Comparison of ENCODE assay signal across 9 cellular contexts in the genomic region with DNA sequence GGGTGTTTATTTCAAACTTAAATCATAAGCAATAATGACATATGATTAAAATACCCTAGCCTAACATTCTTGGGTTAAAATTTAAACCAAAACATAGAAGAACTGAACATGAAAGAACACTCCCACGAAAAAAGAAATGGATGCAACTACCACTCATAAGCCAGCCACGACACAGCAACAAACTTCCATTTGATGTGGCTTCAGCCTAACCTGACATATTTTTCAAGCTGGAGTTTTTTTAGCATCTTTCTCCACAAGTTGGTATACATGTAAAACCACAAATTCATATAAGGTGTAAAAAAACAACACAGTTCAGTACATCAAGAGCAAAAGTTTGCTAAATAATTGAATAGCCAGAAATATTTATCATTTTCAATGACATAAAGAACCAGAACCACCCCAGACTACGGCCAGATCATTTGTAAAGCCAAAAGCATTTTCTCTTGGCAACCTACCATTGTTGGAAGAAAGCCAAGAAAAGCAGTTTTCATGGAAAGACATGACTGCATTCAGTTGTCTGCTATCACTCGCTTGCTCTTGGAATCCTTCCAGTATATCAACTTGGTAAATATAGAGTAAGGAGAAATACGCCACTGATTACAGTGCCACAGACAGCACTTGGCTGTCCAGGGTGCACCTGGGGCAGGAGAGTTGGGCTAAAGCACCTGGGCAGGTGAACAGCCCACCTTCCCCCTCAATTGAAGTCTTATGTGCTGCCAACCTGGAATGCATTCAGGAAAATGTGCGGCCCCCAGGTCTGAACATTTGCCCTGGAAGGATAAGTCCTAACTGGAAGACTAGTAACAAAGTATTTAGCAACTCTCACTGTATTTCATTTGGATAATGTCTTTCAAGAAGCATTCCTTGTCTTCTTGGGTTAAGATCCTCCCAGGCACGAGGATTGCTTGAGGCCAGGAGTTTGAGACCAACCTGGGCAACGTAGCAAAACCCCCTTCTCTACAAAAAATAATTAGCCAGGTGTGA.
A peak's percentile ranks its signal among the peaks of the same experiment; 100 is the strongest.
DNase-seq lines count a peak whose midpoint lies in the region; ATAC-seq and TF ChIP-seq lines count a peak whose summit lies in the region.
"Had no signal": no experiment of that assay in that cellular context is flagged by ENCODE, and none has a peak within 500 bp of the region (broad histone marks: within the 10 kb centered on the region; RNA-seq: fewer than 3 reads in every experiment).

No MANE protein-coding gene starts in this region.

- peaks cover 15 to 24% of the 10 kb centered on the region in 2 donors for H3K4me1 ChIP-seq in breast epithelium
- peaks cover 82% of the 10 kb centered on the region for H3K4me1 ChIP-seq in lower lobe of right lung

- no peaks in the 10 kb centered on the region for H3K9me3 ChIP-seq in breast epithelium
- H3K9me3 ChIP-seq in lower lobe of right lung: no peaks in the 10 kb centered on the region

- peak; percentile 79 for DNase-seq in Daoy (ENCODE audit: low read depth)
- DNase-seq in NCI-H2196 treated with DMSO at 0.1 percent for 48 hours (lab: John Stamatoyannopoulos, UW; ENCODE audit: unreplicated experiment): peak; percentile 76
- DNase-seq in breast epithelium (ENCODE audit: low spot score in 2 of 2): no peak
- DNase-seq in lower lobe of right lung: no peak
- no peak for DNase-seq in mesenteric fat pad (ENCODE audit: low spot score)

- TF ChIP-seq CTCF in breast epithelium (IDR thresholded peaks at IDR 0.05): no peak
- TF ChIP-seq CTCF in lower lobe of right lung (IDR thresholded peaks at IDR 0.05): no peak

- intact Hi-C loops in breast epithelium (cut with DNase I; ENCODE audit: low total_unique reads) (no loop called here), lower lobe of right lung (cut with DNase I) (no loop called here)

- no peaks in the 10 kb centered on the region for H3K27me3 ChIP-seq in breast epithelium
- H3K27me3 ChIP-seq in lower lobe of right lung (ENCODE audit: low read depth): no peaks in the 10 kb centered on the region

- no peaks in the 10 kb centered on the region for H3K36me3 ChIP-seq in breast epithelium
- no peaks in the 10 kb centered on the region for H3K36me3 ChIP-seq in lower lobe of right lung

- no peak for TF ChIP-seq POLR2A in breast epithelium (IDR thresholded peaks at IDR 0.05)

- H3K27ac ChIP-seq in breast epithelium (peak overlapping the region; percentile 21 to 64), lower lobe of right lung (no peak overlapping the region)

- ATAC-seq in lower lobe of right lung (peak; percentile 32 to 52), HG03039 (IDR thresholded peaks at IDR 0.05; ENCODE audit: unreplicated experiment) (no peak), HG03378 (IDR thresholded peaks at IDR 0.05; ENCODE audit: unreplicated experiment) (no peak), GM21360 (IDR thresholded peaks at IDR 0.05; ENCODE audit: unreplicated experiment) (no peak)

- peak overlapping the region in 1 of 3 donors; percentile 29 for H3K4me3 ChIP-seq in breast epithelium
- no peak overlapping the region for H3K4me3 ChIP-seq in lower lobe of right lung
- H3K4me3 ChIP-seq: lung had no signal

Comparison
In these comparisons a context has a peak if more than half of its experiments do, and no peak if none do; other contexts are left out.
1. DNase-seq: peak in Daoy (single experiment) and NCI-H2196 treated with DMSO at 0.1 percent for 48 hours (single experiment); none in breast epithelium (0 of 2), lower lobe of right lung (single experiment) and mesenteric fat pad (single experiment).
2. ATAC-seq: peak in lower lobe of right lung (2 of 2); none in HG03039 (single experiment), HG03378 (single experiment) and GM21360 (single experiment).